In genomic region chr10:62860946-62861345, GRCh38 we compare ENCODE assay signal across 18 cellular contexts. TPM values are rescaled to one million over a fixed set of nuclear protein-coding genes. Genes with fewer than 3 reads are reported as not detected.
DNase-seq lines count a peak whose midpoint lies in the region; ATAC-seq and TF ChIP-seq lines count a peak whose summit lies in the region.
"Had no signal": no experiment of that assay in that cellular context is flagged by ENCODE, and none has a peak within 500 bp of the region (broad histone marks: within the 10 kb centered on the region; RNA-seq: fewer than 3 reads in every experiment).

No MANE protein-coding gene starts in this region.

- H3K79me2 ChIP-seq in OCI-LY7 (ENCODE audit: insufficient read depth, low read depth, low read length), result no peaks in the 10 kb centered on the region

- intact Hi-C loops in OCI-LY7 (cut with micrococcal nuclease; ENCODE audit: unreplicated experiment), result no loop called here

- no peaks in the 10 kb centered on the region for H3K9me2 ChIP-seq in OCI-LY7 (ENCODE audit: insufficient read depth, low read length)

- 0 out of 2 replicates have a peak overlapping the region, but pooled peaks have one; percentile 25 for H2AFZ ChIP-seq in OCI-LY7 (ENCODE audit: low read length)

- TF ChIP-seq CTCF in OCI-LY7 (conservative IDR thresholded peaks at IDR 0.05; ENCODE audit: low read length), result no peak

- H4K20me1 ChIP-seq in OCI-LY7 (ENCODE audit: insufficient read depth, low read length), result no peaks in the 10 kb centered on the region

- no peak overlapping the region for H3K27ac ChIP-seq in OCI-LY7 (ENCODE audit: low read depth, low read length, poor library complexity, severe bottlenecking)
- H3K27ac ChIP-seq: 22Rv1 had no signal

- POLR2A ChIA-PET in OCI-LY7 (lab: Charles Lee), result no interaction called here

- peak overlapping the region; percentile 18; the same call in 1 of the 2 replicates for H3K4me2 ChIP-seq in OCI-LY7 (ENCODE audit: low read length)

- H3K4me3 ChIP-seq in OCI-LY7 (ENCODE audit: low read depth, low read length, poor library complexity, severe bottlenecking), result no peak overlapping the region
- H3K4me3 ChIP-seq: MG63 had no signal

- H3K9me3 ChIP-seq in OCI-LY7 (ENCODE audit: low read length), result no peaks in the 10 kb centered on the region
- H3K9me3 ChIP-seq: MG63 had no signal

- peak; percentile 24 for DNase-seq in DMS53 (lab: John Stamatoyannopoulos, UW)
- no peak for DNase-seq in DMS53 treated with DMSO at 0.1 percent for 48 hours (lab: John Stamatoyannopoulos, UW; ENCODE audit: unreplicated experiment)
- peak; percentile 53 for DNase-seq in COLO829 (ENCODE audit: low spot score)
- peak; percentile 29 for DNase-seq in OCI-LY7 (ENCODE audit: low spot score)
- DNase-seq in foreskin melanocyte, result peak; percentile 53
- no peak for DNase-seq in GF-D8 (lab: John Stamatoyannopoulos, UW)
- DNase-seq in ecto neural progenitor cell (ENCODE audit: low spot score), result no peak
- DNase-seq: activated effector memory CD4-positive, alpha-beta T cell treated with anti-CD3 and anti-CD28 coated beads, Interleukin-2, amount 50 U/mL, for 16 hours; effector CD8-positive, alpha-beta T cell; foreskin fibroblast; GDM1; MG63; NCI-H2171 treated with DMSO at 0.1 percent for 48 hours; stimulated activated naive CD4-positive, alpha-beta T cell; T-helper 17 cell had no signal

- BruUV-seq in OCI-LY7 (replicated peaks; lab: Mats Ljungman, UMichigan), result no TSS peak

- ATAC-seq in GM18517 (IDR thresholded peaks at IDR 0.05; ENCODE audit: unreplicated experiment), result no peak
- ATAC-seq: Panc1, T-helper 17 cell had no signal

- H3K36me3 ChIP-seq in OCI-LY7 (ENCODE audit: insufficient read depth, low read length), result no peaks in the 10 kb centered on the region
- H3K36me3 ChIP-seq: MG63 had no signal

- CTCF ChIA-PET in OCI-LY7 (lab: Charles Lee; ENCODE audit: unreplicated experiment), result no interaction called here

- peaks cover 8% of the 10 kb centered on the region for H3K4me1 ChIP-seq in OCI-LY7 (ENCODE audit: insufficient read depth, low read length, poor library complexity, severe bottlenecking)

RNA-seq across cellular contexts. Expression of gene EGR2, which starts 44.8 kb away (rescaled TPM):
- total RNA-seq in OCI-LY7 (2014; rRNA removed; shearing (Covaris generic)), result 0.08 TPM in 1 of 2 replicates, not detected in the other
- 0.19 and 0.30 TPM in 2 replicates for total RNA-seq in OCI-LY7 (2022)

RNA-seq across cellular contexts. Expression of gene ADO, which starts 56.4 kb away (rescaled TPM):
- total RNA-seq in OCI-LY7 (2014; rRNA removed; shearing (Covaris generic)), result 33.1 and 43.1 TPM in 2 replicates
- 30.3 and 33.9 TPM in 2 replicates for total RNA-seq in OCI-LY7 (2022)

Comparison
In these comparisons a context has a peak if more than half of its experiments do, and no peak if none do; other contexts are left out.
1. DNase-seq: peak in DMS53 (single experiment), COLO829 (single experiment), OCI-LY7 (single experiment) and foreskin melanocyte (single experiment); none in DMS53 treated with DMSO at 0.1 percent for 48 hours (single experiment), GF-D8 (single experiment) and ecto neural progenitor cell (single experiment).